ENCODE assay signal across 8 cellular contexts in the genomic region with DNA sequence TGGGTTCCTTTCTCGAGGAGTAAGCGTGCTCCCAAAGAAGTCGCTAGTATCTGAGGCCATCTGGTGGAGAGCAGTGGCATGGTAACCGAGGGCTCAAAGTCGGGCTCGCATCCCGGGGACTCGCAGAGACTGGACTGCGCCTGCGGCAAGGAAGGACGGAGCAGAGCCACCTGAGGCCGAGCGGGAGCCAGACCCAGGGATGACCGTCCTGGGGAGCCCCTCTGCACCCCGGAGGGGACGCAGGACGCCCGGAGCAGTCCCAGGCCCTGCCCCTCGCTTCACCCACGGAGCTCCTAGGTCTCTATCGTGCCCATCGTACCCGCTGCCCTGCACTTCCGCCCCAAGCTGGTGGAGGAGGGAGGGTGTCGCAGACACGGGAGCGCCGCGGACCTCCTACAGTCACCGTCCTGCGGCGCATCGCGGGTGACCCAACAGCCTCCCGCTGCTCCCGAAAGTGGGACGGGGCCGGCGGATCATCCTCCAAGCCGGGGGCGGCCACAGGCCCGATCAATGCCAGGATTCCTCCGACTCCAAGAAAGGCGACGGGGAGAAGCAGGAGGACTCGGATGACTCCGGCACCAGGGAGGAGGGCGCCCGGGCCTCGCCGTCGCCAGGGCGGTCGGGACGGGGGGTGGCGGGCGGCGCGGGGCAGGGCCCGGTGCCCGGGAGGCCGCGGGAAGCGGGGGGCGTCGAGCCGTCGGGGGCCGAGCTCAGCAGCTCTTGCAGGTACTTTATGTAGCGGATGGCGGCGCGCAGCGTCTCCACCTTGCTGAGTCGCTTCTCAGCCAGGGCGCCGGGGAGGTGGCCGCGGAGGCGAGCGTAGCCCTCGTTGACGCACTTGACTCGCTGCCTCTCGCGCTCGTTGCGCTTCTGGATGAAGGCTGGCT. TPM values are rescaled to one million over a fixed set of nuclear protein-coding genes. Genes with fewer than 3 reads are reported as not detected.
A peak's percentile ranks its signal among the peaks of the same experiment; 100 is the strongest.
DNase-seq lines count a peak whose midpoint lies in the region; ATAC-seq and TF ChIP-seq lines count a peak whose summit lies in the region.

No MANE protein-coding gene starts in this region.

- peak; percentile 83 for DNase-seq in AG09319 (ENCODE audit: extremely low read depth, low read depth)
- peak; percentile 94 for DNase-seq in NCI-H510A treated with DMSO at 0.1 percent for 48 hours (lab: John Stamatoyannopoulos, UW)
- DNase-seq in activated CD4-positive, alpha-beta T cell treated with anti-CD3 and anti-CD28 coated beads, Interleukin-2, amount 10 ng/mL, durations not matched to agents 24 days and 14 days, result peak; percentile 90
- DNase-seq in dedifferentiated amniotic fluid mesenchymal stem cell (ENCODE audit: extremely low spot score), result peak; percentile 97
- peak; percentile 85 for DNase-seq in left lobe of liver (ENCODE audit: low spot score)
- DNase-seq in stimulated activated CD4-positive, alpha-beta T cell treated with anti-CD3 and anti-CD28 coated beads, Interleukin-1b, Interleukin-23, amount 100 ng/mL, for 48 hours, result peak; percentile 79

- H3K27me3 Mint-ChIP-seq in activated CD4-positive, alpha-beta T cell treated with anti-CD3 and anti-CD28 coated beads, Interleukin-2, amount 10 ng/mL, durations not matched to agents 24 days and 14 days, result peaks cover 40% of the 10 kb centered on the region

- H3K36me3 Mint-ChIP-seq in activated CD4-positive, alpha-beta T cell treated with anti-CD3 and anti-CD28 coated beads, Interleukin-2, amount 10 ng/mL, durations not matched to agents 24 days and 14 days (ENCODE audit: low read depth), result no peaks in the 10 kb centered on the region

- H3K4me1 Mint-ChIP-seq in activated CD4-positive, alpha-beta T cell treated with anti-CD3 and anti-CD28 coated beads, Interleukin-2, amount 10 ng/mL, durations not matched to agents 24 days and 14 days, result peaks cover 4% of the 10 kb centered on the region

- intact Hi-C loops in activated CD4-positive, alpha-beta T cell treated with anti-CD3 and anti-CD28 coated beads, Interleukin-2, amount 10 ng/mL, durations not matched to agents 24 days and 14 days (cut with micrococcal nuclease), result loop anchor here (1.0 to 2.0 kb wide), 2 partner anchors 28 to 136 kb away; no protein-coding TSS in a partner anchor

- ATAC-seq in GM19035 (IDR thresholded peaks at IDR 0.05; ENCODE audit: unreplicated experiment) (peak; percentile 90), HG03432 (IDR thresholded peaks at IDR 0.05; ENCODE audit: unreplicated experiment) (peak; percentile 94), left lobe of liver (peak; percentile 98)

- H3K4me3 Mint-ChIP-seq in activated CD4-positive, alpha-beta T cell treated with anti-CD3 and anti-CD28 coated beads, Interleukin-2, amount 10 ng/mL, durations not matched to agents 24 days and 14 days, result peak overlapping the region; percentile 88

- peak overlapping the region; percentile 48 for H3K27ac Mint-ChIP-seq in activated CD4-positive, alpha-beta T cell treated with anti-CD3 and anti-CD28 coated beads, Interleukin-2, amount 10 ng/mL, durations not matched to agents 24 days and 14 days

- no peaks in the 10 kb centered on the region for H3K9me3 Mint-ChIP-seq in activated CD4-positive, alpha-beta T cell treated with anti-CD3 and anti-CD28 coated beads, Interleukin-2, amount 10 ng/mL, durations not matched to agents 24 days and 14 days

- TF ChIP-seq CTCF in AG09319 (IDR thresholded peaks at IDR 0.05; ENCODE audit: low read depth, low read length), result peak; percentile 94

RNA-seq across cellular contexts. Expression of gene CACNA1S, which starts 2.3 kb away (rescaled TPM):
- not detected in 2 replicates for total RNA-seq in activated CD4-positive, alpha-beta T cell treated with anti-CD3 and anti-CD28 coated beads, Interleukin-2, amount 10 ng/mL, durations not matched to agents 24 days and 14 days
- total RNA-seq in left lobe of liver, result not detected

RNA-seq across cellular contexts. Expression of gene ASCL5, which starts 12.5 kb away (rescaled TPM):
- not detected in 2 replicates for total RNA-seq in activated CD4-positive, alpha-beta T cell treated with anti-CD3 and anti-CD28 coated beads, Interleukin-2, amount 10 ng/mL, durations not matched to agents 24 days and 14 days
- total RNA-seq in left lobe of liver, result not detected

RNA-seq across cellular contexts. Expression of gene TMEM9, which starts 39.8 kb away (rescaled TPM):
- total RNA-seq in activated CD4-positive, alpha-beta T cell treated with anti-CD3 and anti-CD28 coated beads, Interleukin-2, amount 10 ng/mL, durations not matched to agents 24 days and 14 days, result 11.3 and 13.5 TPM in 2 replicates
- 41.2 TPM for total RNA-seq in left lobe of liver

Comparison
In these comparisons a context has a peak if more than half of its experiments do, and no peak if none do; other contexts are left out.
1. Peak in every context shown above with its lines: DNase-seq and ATAC-seq.